Comparison of ENCODE assay signal across 8 cellular contexts in the genomic region with DNA sequence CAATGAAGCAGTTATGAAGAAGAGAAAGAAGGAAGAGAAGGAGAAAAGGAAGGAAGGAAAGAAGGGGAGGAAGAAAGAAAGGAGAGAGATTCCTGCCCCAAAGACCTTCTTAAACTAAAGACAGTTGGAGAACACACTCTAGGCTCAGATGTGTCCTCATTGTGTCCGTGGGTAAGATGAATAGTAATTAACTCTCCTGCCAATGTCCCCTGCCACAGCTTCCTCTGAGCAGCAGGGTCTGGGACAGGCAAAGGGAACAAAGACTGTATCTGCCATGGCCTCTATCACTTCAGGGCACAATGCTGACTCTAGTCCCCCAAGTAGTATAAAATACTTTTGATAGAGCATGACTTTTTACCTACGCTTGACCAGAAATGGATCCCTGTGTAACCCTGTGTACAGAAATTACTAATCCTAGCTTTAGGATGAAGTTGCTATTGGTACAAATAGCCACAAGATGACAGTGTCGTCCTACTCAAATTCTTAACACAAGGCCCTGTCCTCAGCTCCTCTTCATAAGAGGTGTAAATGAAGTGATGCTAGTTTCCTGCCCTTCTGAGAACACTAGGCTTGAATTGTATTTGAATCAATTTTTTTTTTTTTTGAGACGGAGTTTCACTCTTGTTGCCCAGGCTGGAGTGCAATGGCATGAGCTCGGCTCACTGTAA.
A peak's percentile ranks its signal among the peaks of the same experiment; 100 is the strongest.
DNase-seq lines count a peak whose midpoint lies in the region; ATAC-seq and TF ChIP-seq lines count a peak whose summit lies in the region.

No MANE protein-coding gene starts in this region.

- TF ChIP-seq CTCF in A673 (conservative IDR thresholded peaks at IDR 0.05; ENCODE audit: low read depth, low read length) (peak; percentile 62), GM13977 (IDR thresholded peaks at IDR 0.05; ENCODE audit: extremely low read depth, insufficient read depth, missing control alignments) (peak; percentile 65), RWPE1 (conservative IDR thresholded peaks at IDR 0.05; ENCODE audit: low read depth) (peak; percentile 74)

- no peaks in the 10 kb centered on the region for H3K27me3 ChIP-seq in A673 (replicated peaks; ENCODE audit: insufficient read depth, low read depth, low read length, poor library complexity)

- DNase-seq in A673 (ENCODE audit: low spot score) (peak; percentile 48), GM13977 (ENCODE audit: low spot score) (peak; percentile 69), NCI-H1092 (lab: John Stamatoyannopoulos, UW) (peak; percentile 57), RWPE1 (ENCODE audit: low spot score) (peak; percentile 49), fibroblast of gingiva (ENCODE audit: low read depth) (peak; percentile 39)
- no peak for DNase-seq in natural killer cell treated with Interleukin-12 subunit alpha and Interleukin-12 subunit beta and Interleukin-15 and Interleukin-18, amount 100 ng/mL, for 72 hours (ENCODE audit: low spot score)

- peaks cover 0 to 12% of the 10 kb centered on the region in 2 donors for H3K27me3 Mint-ChIP-seq in natural killer cell treated with Interleukin-12 subunit alpha and Interleukin-12 subunit beta and Interleukin-15 and Interleukin-18, amount 100 ng/mL, for 72 hours

- no peaks in the 10 kb centered on the region for H3K9me3 ChIP-seq in A673 (ENCODE audit: low read depth, low read length, poor library complexity, severe bottlenecking)

- no peak overlapping the region for H3K4me3 Mint-ChIP-seq in natural killer cell treated with Interleukin-12 subunit alpha and Interleukin-12 subunit beta and Interleukin-15 and Interleukin-18, amount 100 ng/mL, for 72 hours

- CTCF ChIA-PET in A673 (lab: Charles Lee) (interaction anchor here (0.6 to 1.1 kb wide), 9 partner anchors 16 to 880 kb away, joined by 3 to 13 read pairs (median 4); no protein-coding TSS in a partner anchor), RWPE1 (lab: Yijun Ruan, JAX) (interaction anchor here (0.5 to 2.1 kb wide), 25 partner anchors 12 to 1048 kb away, joined by 3 to 31 read pairs (median 4); no protein-coding TSS in a partner anchor)

- no peaks in the 10 kb centered on the region for H3K9me3 Mint-ChIP-seq in natural killer cell treated with Interleukin-12 subunit alpha and Interleukin-12 subunit beta and Interleukin-15 and Interleukin-18, amount 100 ng/mL, for 72 hours

- H3K36me3 ChIP-seq in A673 (ENCODE audit: insufficient read depth, low read length, poor library complexity, severe bottlenecking): no peaks in the 10 kb centered on the region

- H3K27ac Mint-ChIP-seq in natural killer cell treated with Interleukin-12 subunit alpha and Interleukin-12 subunit beta and Interleukin-15 and Interleukin-18, amount 100 ng/mL, for 72 hours: no peak overlapping the region

- in situ Hi-C loops in GM13977 (cut with MboI; ENCODE audit: low pct_unique_long_range_greater_than_20kb, low sequenced_read_pairs, unreplicated experiment): no loop called here

- no peak overlapping the region for H3K4me3 ChIP-seq in A673 (ENCODE audit: low read depth, low read length, poor library complexity, severe bottlenecking)

- BruUV-seq in A673 (replicated peaks; lab: Mats Ljungman, UMichigan): no TSS peak

- no peaks in the 10 kb centered on the region for H3K36me3 Mint-ChIP-seq in natural killer cell treated with Interleukin-12 subunit alpha and Interleukin-12 subunit beta and Interleukin-15 and Interleukin-18, amount 100 ng/mL, for 72 hours

- H3K27ac ChIP-seq in A673 (ENCODE audit: low read depth, low read length, poor library complexity, severe bottlenecking) (no peak overlapping the region), RWPE1 (no peak overlapping the region)

- peaks cover 0 to 7% of the 10 kb centered on the region in 2 donors for H3K4me1 Mint-ChIP-seq in natural killer cell treated with Interleukin-12 subunit alpha and Interleukin-12 subunit beta and Interleukin-15 and Interleukin-18, amount 100 ng/mL, for 72 hours (ENCODE audit: low read depth in 2 of 2)

- intact Hi-C loops in A673 (cut with micrococcal nuclease; ENCODE audit: unreplicated experiment): loop anchor here (1.0 kb wide), 1 partner anchor 412 kb away; no protein-coding TSS in a partner anchor

- no peaks in the 10 kb centered on the region for H3K4me1 ChIP-seq in A673 (ENCODE audit: insufficient read depth, low read length, poor library complexity, severe bottlenecking)

- peak; percentile 60 to 77 for ATAC-seq in natural killer cell treated with Interleukin-12 subunit alpha and Interleukin-12 subunit beta and Interleukin-15 and Interleukin-18, amount 100 ng/mL, for 72 hours
- no peak for ATAC-seq in GM19467 (IDR thresholded peaks at IDR 0.05; ENCODE audit: unreplicated experiment)
- no peak for ATAC-seq in GM18519 (IDR thresholded peaks at IDR 0.05; ENCODE audit: low FRiP score, unreplicated experiment)

- POLR2A ChIA-PET in A673 (lab: Charles Lee; ENCODE audit: low non-redundant PET) (no interaction called here), RWPE1 (lab: Yijun Ruan, JAX; ENCODE audit: low non-redundant PET) (interaction anchor here (0.7 kb wide), 1 partner anchor 411 kb away, joined by 4 read pairs; no protein-coding TSS in a partner anchor)

Comparison
In these comparisons a context has a peak if more than half of its experiments do, and no peak if none do; other contexts are left out.
1. ATAC-seq: peak in natural killer cell treated with Interleukin-12 subunit alpha and Interleukin-12 subunit beta and Interleukin-15 and Interleukin-18, amount 100 ng/mL, for 72 hours (2 of 2); none in GM19467 (single experiment) and GM18519 (single experiment).
2. Peak in every context shown above with its lines, with median percentiles within 50 percentile points of each other: CTCF ChIP-seq.